Comparison of ENCODE assay signal across 34 cellular contexts in genomic region chr2:215055891-215056290, GRCh38.
"Had no signal": no experiment of that assay in that cellular context is flagged by ENCODE, and none has a peak within 500 bp of the region (broad histone marks: within the 10 kb centered on the region; RNA-seq: fewer than 3 reads in every experiment).

No MANE protein-coding gene starts in this region.

- H3K27me3 ChIP-seq: ascending aorta, cardiac muscle cell had no signal

- H3K36me3 Mint-ChIP-seq: activated CD8-positive, alpha-beta memory T cell treated with anti-CD3 and anti-CD28 coated beads, Interleukin-2, amount 10 ng/mL, durations not matched to agents 7 days and 5 days; activated naive CD4-positive, alpha-beta T cell treated with anti-CD3 and anti-CD28 coated beads, Interleukin-2, amount 10 ng/mL, durations not matched to agents 7 days and 5 days; activated naive CD4-positive, alpha-beta T cell treated with anti-CD3 and anti-CD28 coated beads, Interleukin-2, amount 50 U/mL, for 24 hours; activated naive CD8-positive, alpha-beta T cell; activated naive CD8-positive, alpha-beta T cell treated with anti-CD3 and anti-CD28 coated beads, Interleukin-2, amount 10 ng/mL, durations not matched to agents 7 days and 5 days; brain; T-cell; WTC11 had no signal

- H3K4me3 ChIP-seq: ascending aorta, cardiac muscle cell had no signal

- H3K4me1 ChIP-seq: ascending aorta had no signal

- DNase-seq: activated CD4-positive, alpha-beta memory T cell treated with anti-CD3 and anti-CD28 coated beads, Interleukin-2, amount 10 ng/mL, durations not matched to agents 7 days and 5 days; activated CD4-positive, alpha-beta T cell treated with anti-CD3 and anti-CD28 coated beads for 1 hour; activated CD4-positive, alpha-beta T cell treated with anti-CD3 and anti-CD28 coated beads for 36 hours; activated CD4-positive, alpha-beta T cell treated with anti-CD3 and anti-CD28 coated beads for 48 hours; activated CD4-positive, alpha-beta T cell treated with anti-CD3 and anti-CD28 coated beads, Interleukin-2, amount 10 ng/mL, durations not matched to agents 7 days and 5 days; activated CD4-positive, alpha-beta T cell treated with anti-CD3 and anti-CD28 coated beads, Interleukin-2, amount 50 U/mL, for 48 hours; activated CD4-positive, CD25-positive, alpha-beta regulatory T cell; activated CD8-positive, alpha-beta memory T cell treated with anti-CD3 and anti-CD28 coated beads for 24 hours; activated CD8-positive, alpha-beta memory T cell treated with anti-CD3 and anti-CD28 coated beads, Interleukin-2, amount 10 ng/mL, durations not matched to agents 7 days and 5 days; activated CD8-positive, alpha-beta memory T cell treated with anti-CD3 and anti-CD28 coated beads, Interleukin-2, amount 50 U/mL, for 48 hours; activated CD8-positive, alpha-beta T cell treated with anti-CD3 and anti-CD28 coated beads, Interleukin-2, amount 10 ng/mL, durations not matched to agents 7 days and 5 days; activated effector memory CD4-positive, alpha-beta T cell treated with Interleukin-2 at 50 U/mL for 16 hours; activated gamma-delta T cell; activated naive CD4-positive, alpha-beta T cell treated with anti-CD3 and anti-CD28 coated beads, Interleukin-2, amount 10 ng/mL, durations not matched to agents 7 days and 5 days; activated naive CD4-positive, alpha-beta T cell treated with Interleukin-2 at 50 U/mL for 16 hours; activated naive CD8-positive, alpha-beta T cell treated with anti-CD3 and anti-CD28 coated beads, Interleukin-2, amount 10 ng/mL, durations not matched to agents 7 days and 5 days; activated naive CD8-positive, alpha-beta T cell treated with anti-CD3 and anti-CD28 coated beads, Interleukin-2, amount 50 U/mL, for 24 hours; activated T-cell treated with anti-CD3 and anti-CD28 coated beads, Interleukin-2, amount 50 U/mL, for 24 hours; activated T-cell treated with anti-CD3 and anti-CD28 coated beads, Interleukin-2, amount 50 U/mL, for 48 hours; amygdala; caudate nucleus; cerebellar nuclear complex; T-cell; T-helper 17 cell; WERI-Rb-1 had no signal

- H3K9me3 ChIP-seq: ascending aorta had no signal

- H3K9me3 Mint-ChIP-seq: activated CD4-positive, alpha-beta memory T cell treated with anti-CD3 and anti-CD28 coated beads, Interleukin-2, amount 10 ng/mL, durations not matched to agents 7 days and 5 days; activated CD4-positive, alpha-beta T cell treated with anti-CD3 and anti-CD28 coated beads, Interleukin-2, amount 10 ng/mL, durations not matched to agents 7 days and 5 days; activated naive CD4-positive, alpha-beta T cell treated with anti-CD3 and anti-CD28 coated beads, Interleukin-2, amount 10 ng/mL, durations not matched to agents 7 days and 5 days; activated naive CD4-positive, alpha-beta T cell treated with anti-CD3 and anti-CD28 coated beads, Interleukin-2, amount 50 U/mL, for 24 hours; activated naive CD8-positive, alpha-beta T cell treated with anti-CD3 and anti-CD28 coated beads, Interleukin-2, amount 10 ng/mL, durations not matched to agents 7 days and 5 days; activated naive CD8-positive, alpha-beta T cell treated with anti-CD3 and anti-CD28 coated beads, Interleukin-2, amount 50 U/mL, for 24 hours; activated T-cell treated with anti-CD3 and anti-CD28 coated beads, Interleukin-2, amount 50 U/mL, for 24 hours; activated T-helper 2 cell treated with anti-CD3 and anti-CD28 coated beads, Interferon-gamma antibody, Interleukin-2, Interleukin-4, amounts not matched to agents 10 μg/mL and 5 μg/mL and 100 μg/mL, durations not matched to agents 14 hours and 24 hours and 36 hours; brain; central memory CD8-positive, alpha-beta T cell; T-cell; WTC11 had no signal

- H3K27me3 Mint-ChIP-seq: activated CD4-positive, alpha-beta memory T cell treated with anti-CD3 and anti-CD28 coated beads, Interleukin-2, amount 10 ng/mL, durations not matched to agents 7 days and 5 days; activated CD4-positive, alpha-beta T cell treated with anti-CD3 and anti-CD28 coated beads for 36 hours; activated CD4-positive, alpha-beta T cell treated with anti-CD3 and anti-CD28 coated beads, Interleukin-2, amount 10 ng/mL, durations not matched to agents 7 days and 5 days; activated CD8-positive, alpha-beta memory T cell treated with anti-CD3 and anti-CD28 coated beads, Interleukin-2, amount 10 ng/mL, durations not matched to agents 7 days and 5 days; activated naive CD4-positive, alpha-beta T cell treated with anti-CD3 and anti-CD28 coated beads, Interleukin-2, amount 10 ng/mL, durations not matched to agents 7 days and 5 days; activated naive CD4-positive, alpha-beta T cell treated with anti-CD3 and anti-CD28 coated beads, Interleukin-2, amount 50 U/mL, for 24 hours; activated naive CD8-positive, alpha-beta T cell; activated naive CD8-positive, alpha-beta T cell treated with anti-CD3 and anti-CD28 coated beads, Interleukin-2, amount 10 ng/mL, durations not matched to agents 7 days and 5 days; activated naive CD8-positive, alpha-beta T cell treated with anti-CD3 and anti-CD28 coated beads, Interleukin-2, amount 50 U/mL, for 24 hours; activated T-cell treated with anti-CD3 and anti-CD28 coated beads, Interleukin-2, amount 50 U/mL, for 24 hours; brain; central memory CD8-positive, alpha-beta T cell; T-cell; T-helper 17 cell had no signal

- H3K27ac Mint-ChIP-seq: activated CD4-positive, alpha-beta memory T cell treated with anti-CD3 and anti-CD28 coated beads, Interleukin-2, amount 10 ng/mL, durations not matched to agents 7 days and 5 days; activated CD4-positive, alpha-beta T cell treated with anti-CD3 and anti-CD28 coated beads for 36 hours; activated CD4-positive, alpha-beta T cell treated with anti-CD3 and anti-CD28 coated beads, Interleukin-2, amount 10 ng/mL, durations not matched to agents 7 days and 5 days; activated CD8-positive, alpha-beta memory T cell treated with anti-CD3 and anti-CD28 coated beads, Interleukin-2, amount 10 ng/mL, durations not matched to agents 7 days and 5 days; activated CD8-positive, alpha-beta T cell treated with anti-CD3 and anti-CD28 coated beads, Interleukin-2, amount 10 ng/mL, durations not matched to agents 7 days and 5 days; activated naive CD4-positive, alpha-beta T cell treated with anti-CD3 and anti-CD28 coated beads, Interleukin-2, amount 10 ng/mL, durations not matched to agents 7 days and 5 days; activated naive CD4-positive, alpha-beta T cell treated with anti-CD3 and anti-CD28 coated beads, Interleukin-2, amount 50 U/mL, for 24 hours; activated naive CD8-positive, alpha-beta T cell; activated naive CD8-positive, alpha-beta T cell treated with anti-CD3 and anti-CD28 coated beads, Interleukin-2, amount 10 ng/mL, durations not matched to agents 7 days and 5 days; activated naive CD8-positive, alpha-beta T cell treated with anti-CD3 and anti-CD28 coated beads, Interleukin-2, amount 50 U/mL, for 24 hours; activated T-cell treated with anti-CD3 and anti-CD28 coated beads, Interleukin-2, amount 50 U/mL, for 24 hours; activated T-helper 2 cell treated with anti-CD3 and anti-CD28 coated beads, Interferon-gamma antibody, Interleukin-2, Interleukin-4, amounts not matched to agents 10 μg/mL and 5 μg/mL and 100 μg/mL, durations not matched to agents 14 hours and 24 hours and 36 hours; brain; T-cell; T-helper 17 cell; WTC11 had no signal

- H3K36me3 ChIP-seq: ascending aorta, cardiac muscle cell, WERI-Rb-1 had no signal

- ATAC-seq: activated CD4-positive, alpha-beta T cell treated with anti-CD3 and anti-CD28 coated beads for 36 hours; activated CD4-positive, CD25-positive, alpha-beta regulatory T cell treated with anti-CD3 and anti-CD28 coated beads, Interleukin-2, amount 50 U/mL, for 24 hours; activated CD8-positive, alpha-beta memory T cell treated with anti-CD3 and anti-CD28 coated beads, Interleukin-2, amount 10 ng/mL, durations not matched to agents 7 days and 5 days; activated CD8-positive, alpha-beta T cell treated with anti-CD3 and anti-CD28 coated beads, Interleukin-2, amount 10 ng/mL, durations not matched to agents 7 days and 5 days; activated naive CD8-positive, alpha-beta T cell treated with anti-CD3 and anti-CD28 coated beads, Interleukin-2, amount 50 U/mL, for 24 hours; T-cell; T-helper 17 cell; WTC11 had no signal

- H3K27ac ChIP-seq: ascending aorta, cardiac muscle cell, WERI-Rb-1 had no signal

- H3K4me1 Mint-ChIP-seq: activated CD4-positive, alpha-beta memory T cell treated with anti-CD3 and anti-CD28 coated beads, Interleukin-2, amount 10 ng/mL, durations not matched to agents 7 days and 5 days; activated CD4-positive, alpha-beta T cell treated with anti-CD3 and anti-CD28 coated beads for 36 hours; activated CD4-positive, alpha-beta T cell treated with anti-CD3 and anti-CD28 coated beads, Interleukin-2, amount 10 ng/mL, durations not matched to agents 7 days and 5 days; activated CD8-positive, alpha-beta memory T cell treated with anti-CD3 and anti-CD28 coated beads, Interleukin-2, amount 10 ng/mL, durations not matched to agents 7 days and 5 days; activated naive CD4-positive, alpha-beta T cell treated with anti-CD3 and anti-CD28 coated beads, Interleukin-2, amount 10 ng/mL, durations not matched to agents 7 days and 5 days; activated naive CD4-positive, alpha-beta T cell treated with anti-CD3 and anti-CD28 coated beads, Interleukin-2, amount 50 U/mL, for 24 hours; activated naive CD8-positive, alpha-beta T cell treated with anti-CD3 and anti-CD28 coated beads, Interleukin-2, amount 10 ng/mL, durations not matched to agents 7 days and 5 days; activated naive CD8-positive, alpha-beta T cell treated with anti-CD3 and anti-CD28 coated beads, Interleukin-2, amount 50 U/mL, for 24 hours; central memory CD8-positive, alpha-beta T cell; T-cell; T-helper 17 cell; WTC11 had no signal

- H3K4me3 Mint-ChIP-seq: activated CD4-positive, alpha-beta memory T cell treated with anti-CD3 and anti-CD28 coated beads, Interleukin-2, amount 10 ng/mL, durations not matched to agents 7 days and 5 days; activated CD4-positive, alpha-beta T cell treated with anti-CD3 and anti-CD28 coated beads for 36 hours; activated CD4-positive, alpha-beta T cell treated with anti-CD3 and anti-CD28 coated beads, Interleukin-2, amount 10 ng/mL, durations not matched to agents 7 days and 5 days; activated CD8-positive, alpha-beta memory T cell treated with anti-CD3 and anti-CD28 coated beads, Interleukin-2, amount 10 ng/mL, durations not matched to agents 7 days and 5 days; activated CD8-positive, alpha-beta T cell treated with anti-CD3 and anti-CD28 coated beads, Interleukin-2, amount 10 ng/mL, durations not matched to agents 7 days and 5 days; activated naive CD4-positive, alpha-beta T cell treated with anti-CD3 and anti-CD28 coated beads, Interleukin-2, amount 10 ng/mL, durations not matched to agents 7 days and 5 days; activated naive CD4-positive, alpha-beta T cell treated with anti-CD3 and anti-CD28 coated beads, Interleukin-2, amount 50 U/mL, for 24 hours; activated naive CD8-positive, alpha-beta T cell; activated naive CD8-positive, alpha-beta T cell treated with anti-CD3 and anti-CD28 coated beads, Interleukin-2, amount 10 ng/mL, durations not matched to agents 7 days and 5 days; activated naive CD8-positive, alpha-beta T cell treated with anti-CD3 and anti-CD28 coated beads, Interleukin-2, amount 50 U/mL, for 24 hours; activated T-cell treated with anti-CD3 and anti-CD28 coated beads, Interleukin-2, amount 50 U/mL, for 24 hours; brain; central memory CD8-positive, alpha-beta T cell; T-cell; T-helper 17 cell; WTC11 had no signal
